Comparison of ENCODE assay signal across 1 cellular context in the genomic region with DNA sequence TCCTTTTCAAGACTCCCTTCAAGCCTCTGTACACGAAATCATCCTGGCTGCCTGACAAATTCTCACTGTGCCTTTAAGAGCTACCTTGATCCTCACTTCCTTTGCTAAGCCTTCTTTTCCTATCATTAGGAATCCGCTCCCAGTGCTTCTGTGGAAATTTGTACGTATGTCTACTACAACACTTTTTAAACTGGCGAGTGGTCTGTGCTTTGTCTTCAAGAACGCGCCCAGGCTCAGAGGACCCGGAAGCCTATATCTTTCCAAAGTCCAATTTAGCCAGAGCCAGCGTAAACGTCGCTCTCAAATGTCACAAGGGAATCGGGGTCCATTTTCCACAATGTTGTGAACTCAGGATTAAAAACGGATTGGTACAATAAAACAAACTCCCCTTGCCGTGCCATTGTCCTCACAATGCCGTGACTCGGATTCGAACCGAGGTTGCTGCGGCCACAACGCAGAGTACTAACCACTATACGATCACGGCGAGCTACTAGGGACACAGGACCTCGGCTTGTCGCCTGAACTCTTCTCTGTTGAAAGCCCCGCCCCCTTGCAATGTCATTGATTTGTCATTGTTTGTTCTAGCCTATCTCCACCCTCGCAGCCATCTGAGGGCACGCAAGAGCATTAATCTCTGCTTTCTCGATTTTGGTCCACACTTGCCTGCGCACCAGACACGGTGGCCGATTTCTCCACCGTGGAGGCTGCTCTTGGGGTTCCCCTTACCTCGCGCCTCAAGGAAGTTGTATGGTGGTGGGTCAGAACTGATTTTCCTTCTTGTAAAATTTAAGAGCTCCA.
A peak's percentile ranks its signal among the peaks of the same experiment; 100 is the strongest.
TF ChIP-seq lines count a peak whose summit lies in the region.

No MANE protein-coding gene starts in this region.

TF ChIP-seq in K562, 482 proteins besides CTCF, POLR2A, EP300 and RAD21 (continued from another document):
- TF ChIP-seq ZHX1 (conservative IDR thresholded peaks at IDR 0.05; ENCODE audit: low read length) = peak; percentile 81; the same call in 1 of the 2 replicates
- TF ChIP-seq SMAD1 (IDR thresholded peaks at IDR 0.05; ENCODE audit: low read depth, low read length, partially characterized antibody) = peak; percentile 52
- TF ChIP-seq NONO (IDR thresholded peaks at IDR 0.05; ENCODE audit: low read depth in 2 of 2, low read length in 1 of 2) = peak in 1 of 2 experiments; percentile 81; a peak in 1 of 4 replicates
- TF ChIP-seq, protein P1, sequence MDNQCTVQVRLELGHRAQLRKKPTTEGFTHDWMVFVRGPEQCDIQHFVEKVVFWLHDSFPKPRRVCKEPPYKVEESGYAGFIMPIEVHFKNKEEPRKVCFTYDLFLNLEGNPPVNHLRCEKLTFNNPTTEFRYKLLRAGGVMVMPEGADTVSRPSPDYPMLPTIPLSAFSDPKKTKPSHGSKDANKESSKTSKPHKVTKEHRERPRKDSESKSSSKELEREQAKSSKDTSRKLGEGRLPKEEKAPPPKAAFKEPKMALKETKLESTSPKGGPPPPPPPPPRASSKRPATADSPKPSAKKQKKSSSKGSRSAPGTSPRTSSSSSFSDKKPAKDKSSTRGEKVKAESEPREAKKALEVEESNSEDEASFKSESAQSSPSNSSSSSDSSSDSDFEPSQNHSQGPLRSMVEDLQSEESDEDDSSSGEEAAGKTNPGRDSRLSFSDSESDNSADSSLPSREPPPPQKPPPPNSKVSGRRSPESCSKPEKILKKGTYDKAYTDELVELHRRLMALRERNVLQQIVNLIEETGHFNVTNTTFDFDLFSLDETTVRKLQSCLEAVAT (IDR thresholded peaks at IDR 0.05) = 0 out of 4 replicates have a peak, but pooled peaks of 1 of the 2 experiments have one; percentile 23
- TF ChIP-seq, protein P2, sequence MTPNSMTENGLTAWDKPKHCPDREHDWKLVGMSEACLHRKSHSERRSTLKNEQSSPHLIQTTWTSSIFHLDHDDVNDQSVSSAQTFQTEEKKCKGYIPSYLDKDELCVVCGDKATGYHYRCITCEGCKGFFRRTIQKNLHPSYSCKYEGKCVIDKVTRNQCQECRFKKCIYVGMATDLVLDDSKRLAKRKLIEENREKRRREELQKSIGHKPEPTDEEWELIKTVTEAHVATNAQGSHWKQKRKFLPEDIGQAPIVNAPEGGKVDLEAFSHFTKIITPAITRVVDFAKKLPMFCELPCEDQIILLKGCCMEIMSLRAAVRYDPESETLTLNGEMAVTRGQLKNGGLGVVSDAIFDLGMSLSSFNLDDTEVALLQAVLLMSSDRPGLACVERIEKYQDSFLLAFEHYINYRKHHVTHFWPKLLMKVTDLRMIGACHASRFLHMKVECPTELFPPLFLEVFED (CRISPR knock-in tag; conservative IDR thresholded peaks at IDR 0.05) = 0 out of 2 replicates have a peak, but pooled peaks have one; percentile 19
- no peak for TF ChIP-seq ZNF134 (CRISPR knock-in tag; conservative IDR thresholded peaks at IDR 0.05)
- TF ChIP-seq ARNT (IDR thresholded peaks at IDR 0.05) = peak in 1 of 2 experiments; percentile 95; a peak in 2 of 4 replicates
- TF ChIP-seq HES1 (IDR thresholded peaks at IDR 0.05; ENCODE audit: low read depth) = peak; percentile 13; the same call in 1 of the 2 replicates
- peak; percentile 95 for TF ChIP-seq ZSCAN29 (IDR thresholded peaks at IDR 0.05)
- peak; percentile 53; the same call in 1 of the 2 replicates for TF ChIP-seq ZNF766 (CRISPR knock-in tag; conservative IDR thresholded peaks at IDR 0.05)
- peak; percentile 29 for TF ChIP-seq NUFIP1 (IDR thresholded peaks at IDR 0.05; ENCODE audit: partially characterized antibody)
- peak; percentile 86 for TF ChIP-seq EGR1 (conservative IDR thresholded peaks at IDR 0.05)
TF ChIP-seq in K562: peak in this region for 151.
